2 cellular contexts compared by ENCODE assay signal in the genomic region with DNA sequence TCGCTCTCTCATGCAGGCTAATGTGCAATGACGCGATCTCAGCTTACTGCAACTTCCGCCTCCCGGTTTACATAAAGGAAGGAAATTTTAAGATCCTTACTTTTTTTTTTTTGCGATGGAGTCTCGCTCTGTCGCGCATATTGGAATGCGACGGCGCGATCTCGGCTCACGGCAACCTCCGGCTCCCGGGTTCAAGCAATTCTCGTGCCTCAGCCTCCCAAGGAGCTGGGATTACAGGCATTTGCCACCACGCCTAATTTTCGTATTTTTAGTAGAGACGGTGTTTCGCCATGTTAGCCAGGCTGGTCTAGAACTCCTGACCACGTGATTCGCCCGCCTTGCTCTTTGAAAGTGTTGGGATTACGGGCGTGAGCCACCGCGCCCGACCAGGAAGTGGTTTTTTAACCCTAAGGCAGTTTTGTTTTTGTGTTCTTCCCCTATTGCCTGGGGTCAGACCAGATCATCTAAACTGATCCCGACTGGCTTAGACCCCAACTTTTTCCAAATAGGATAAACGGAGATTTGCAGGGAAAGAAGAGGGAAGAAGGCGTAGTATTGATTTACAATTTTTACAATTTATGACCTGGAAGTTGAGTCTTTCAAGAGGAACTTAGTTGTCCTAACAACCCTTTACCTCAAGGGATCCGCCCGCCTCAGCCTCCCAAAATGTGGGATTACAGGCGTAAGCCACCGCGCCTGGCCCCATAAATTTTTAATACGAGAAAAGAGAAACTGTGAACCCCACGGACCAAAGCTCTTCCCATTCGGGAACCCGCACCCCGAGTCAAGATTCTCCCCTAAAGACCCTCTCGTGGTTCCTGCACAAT.
TF ChIP-seq lines count a peak whose summit lies in the region.

No MANE protein-coding gene starts in this region.

TF ChIP-seq in liver, 16 proteins besides CTCF, POLR2A, EP300 and RAD21 (continued from another document):
- no peak for TF ChIP-seq ZBTB33 (IDR thresholded peaks at IDR 0.05)
TF ChIP-seq in liver: peak in this region for 1.

TF ChIP-seq in HepG2, 621 proteins besides CTCF, POLR2A, EP300 and RAD21 (continued from another document):
- TF ChIP-seq ZNF646 (CRISPR knock-in tag; IDR thresholded peaks at IDR 0.05) (no peak), ZBTB37 (CRISPR knock-in tag; IDR thresholded peaks at IDR 0.05) (no peak), ZHX2 (IDR thresholded peaks at IDR 0.05; ENCODE audit: low read depth) (no peak), ZHX2 (CRISPR knock-in tag; IDR thresholded peaks at IDR 0.05; ENCODE audit: borderline replicate concordance) (no peak), ZNF740 (CRISPR knock-in tag; IDR thresholded peaks at IDR 0.05) (no peak), ATF5 (CRISPR knock-in tag; IDR thresholded peaks at IDR 0.05; ENCODE audit: low read depth) (no peak)
TF ChIP-seq in HepG2: peak in this region for 0.
